28 cellular contexts compared by ENCODE assay signal in the genomic region with DNA sequence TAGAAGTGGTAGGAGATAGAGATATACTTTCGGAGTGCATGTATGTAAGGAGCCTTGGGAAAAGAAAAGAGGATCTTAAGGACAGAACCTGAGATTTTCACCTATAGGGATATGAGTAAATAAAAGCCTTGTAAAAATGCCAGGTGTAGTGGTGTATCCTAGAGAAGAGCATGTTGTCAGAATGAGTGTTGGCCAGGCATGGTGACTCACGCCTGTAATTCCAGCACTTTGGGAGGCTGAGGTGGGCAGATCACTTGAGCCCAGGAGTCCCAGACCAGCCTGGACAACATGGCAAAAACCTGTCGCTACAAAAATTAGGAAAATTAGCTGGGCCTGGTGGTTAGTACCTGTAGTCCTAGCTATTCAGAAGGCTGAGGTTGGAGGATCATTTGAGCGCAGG.
"Had no signal": no experiment of that assay in that cellular context is flagged by ENCODE, and none has a peak within 500 bp of the region (broad histone marks: within the 10 kb centered on the region; RNA-seq: fewer than 3 reads in every experiment).

No MANE protein-coding gene starts in this region.

- H3K27ac ChIP-seq: brain microvascular endothelial cell, gastrocnemius medialis, neutrophil, right lobe of liver, testis, transverse colon had no signal

- H3K9me3 Mint-ChIP-seq: activated naive CD4-positive, alpha-beta T cell treated with anti-CD3 and anti-CD28 coated beads, Interleukin-2, amount 10 ng/mL, durations not matched to agents 7 days and 5 days; activated naive CD8-positive, alpha-beta T cell treated with anti-CD3 and anti-CD28 coated beads, Interleukin-2, amount 10 ng/mL, durations not matched to agents 7 days and 5 days; activated T-helper 1 cell treated with anti-CD3 and anti-CD28 coated beads, Interleukin-12 subunit alpha, Interleukin-12 subunit beta, Interleukin-2, Interleukin-4 antibody, amounts not matched to agents 30 ng/mL and 10 ng/mL and 1 ng/mL, durations not matched to agents 14 hours and 24 hours and 36 hours; memory B cell; natural killer cell treated with Interleukin-12 subunit alpha and Interleukin-12 subunit beta and Interleukin-15 and Interleukin-18, amount 100 ng/mL, for 72 hours had no signal

- H3K27me3 Mint-ChIP-seq: activated naive CD4-positive, alpha-beta T cell treated with anti-CD3 and anti-CD28 coated beads, Interleukin-2, amount 10 ng/mL, durations not matched to agents 7 days and 5 days; activated naive CD8-positive, alpha-beta T cell treated with anti-CD3 and anti-CD28 coated beads, Interleukin-2, amount 10 ng/mL, durations not matched to agents 7 days and 5 days; memory B cell; natural killer cell treated with Interleukin-12 subunit alpha and Interleukin-12 subunit beta and Interleukin-15 and Interleukin-18, amount 100 ng/mL, for 72 hours; T-helper 17 cell had no signal

- H3K4me3 ChIP-seq: gastrocnemius medialis, mucosa of descending colon, right lobe of liver, testis, transverse colon had no signal

- H3K4me1 ChIP-seq: gastrocnemius medialis, right lobe of liver, testis, transverse colon had no signal

- H3K27ac Mint-ChIP-seq: activated naive CD4-positive, alpha-beta T cell treated with anti-CD3 and anti-CD28 coated beads, Interleukin-2, amount 10 ng/mL, durations not matched to agents 7 days and 5 days; activated naive CD8-positive, alpha-beta T cell treated with anti-CD3 and anti-CD28 coated beads, Interleukin-2, amount 10 ng/mL, durations not matched to agents 7 days and 5 days; activated T-helper 1 cell treated with anti-CD3 and anti-CD28 coated beads, Interleukin-12 subunit alpha, Interleukin-12 subunit beta, Interleukin-2, Interleukin-4 antibody, amounts not matched to agents 30 ng/mL and 10 ng/mL and 1 ng/mL, durations not matched to agents 14 hours and 24 hours and 36 hours; natural killer cell treated with Interleukin-12 subunit alpha and Interleukin-12 subunit beta and Interleukin-15 and Interleukin-18, amount 100 ng/mL, for 72 hours; T-helper 17 cell had no signal

- H3K4me3 Mint-ChIP-seq: activated naive CD4-positive, alpha-beta T cell treated with anti-CD3 and anti-CD28 coated beads, Interleukin-2, amount 10 ng/mL, durations not matched to agents 7 days and 5 days; activated naive CD8-positive, alpha-beta T cell treated with anti-CD3 and anti-CD28 coated beads, Interleukin-2, amount 10 ng/mL, durations not matched to agents 7 days and 5 days; activated T-helper 1 cell treated with anti-CD3 and anti-CD28 coated beads, Interleukin-12 subunit alpha, Interleukin-12 subunit beta, Interleukin-2, Interleukin-4 antibody, amounts not matched to agents 30 ng/mL and 10 ng/mL and 1 ng/mL, durations not matched to agents 14 hours and 24 hours and 36 hours; memory B cell; natural killer cell treated with Interleukin-12 subunit alpha and Interleukin-12 subunit beta and Interleukin-15 and Interleukin-18, amount 100 ng/mL, for 72 hours; T-helper 17 cell had no signal

- ATAC-seq: activated CD4-positive, CD25-positive, alpha-beta regulatory T cell treated with anti-CD3 and anti-CD28 coated beads, Interleukin-2, amount 50 U/mL, for 24 hours; gastrocnemius medialis; left colon; mucosa of descending colon; natural killer cell treated with Interleukin-12 subunit alpha and Interleukin-12 subunit beta and Interleukin-15 and Interleukin-18, amount 100 ng/mL, for 72 hours; right lobe of liver; stimulated activated naive CD8-positive, alpha-beta T cell treated with anti-CD3 and anti-CD28 coated beads, Interleukin-15, Interleukin-2, amounts not matched to agents 100 U/mL and 50 U/mL, for 24 hours; T-helper 17 cell had no signal

- H3K9me3 ChIP-seq: gastrocnemius medialis, mucosa of descending colon, neutrophil, right lobe of liver, testis, transverse colon had no signal

- H3K4me1 Mint-ChIP-seq: activated naive CD8-positive, alpha-beta T cell treated with anti-CD3 and anti-CD28 coated beads, Interleukin-2, amount 10 ng/mL, durations not matched to agents 7 days and 5 days; memory B cell had no signal

- H3K27me3 ChIP-seq: brain microvascular endothelial cell, gastrocnemius medialis, neutrophil, right lobe of liver, testis, transverse colon had no signal

- DNase-seq: activated CD4-positive, alpha-beta T cell treated with anti-CD3 and anti-CD28 coated beads for 48 hours; activated CD4-positive, alpha-beta T cell treated with anti-CD3 and anti-CD28 coated beads, Interleukin-2, amount 50 U/mL, for 48 hours; activated CD8-positive, alpha-beta memory T cell treated with anti-CD3 and anti-CD28 coated beads, Interleukin-2, amount 50 U/mL, for 4 hours; activated effector memory CD4-positive, alpha-beta T cell treated with anti-CD3 and anti-CD28 coated beads, Interleukin-2, amount 50 U/mL, for 16 hours; activated naive CD4-positive, alpha-beta T cell treated with anti-CD3 and anti-CD28 coated beads, Interleukin-2, amount 10 ng/mL, durations not matched to agents 7 days and 5 days; activated naive CD8-positive, alpha-beta T cell treated with anti-CD3 and anti-CD28 coated beads, Interleukin-2, amount 10 ng/mL, durations not matched to agents 7 days and 5 days; activated T-cell treated with anti-CD3 and anti-CD28 coated beads, Interleukin-2, amount 50 U/mL, for 1 hour; amniotic stem cell; brain microvascular endothelial cell; central memory CD4-positive, alpha-beta T cell; dermis blood vessel endothelial cell; effector CD8-positive, alpha-beta T cell; gastrocnemius medialis; glutamatergic neuron; left colon; mucosa of descending colon; right lobe of liver; stimulated activated CD4-positive, alpha-beta T cell treated with anti-CD3 and anti-CD28 coated beads, Interleukin-2, amount 100 ng/mL, for 48 hours; stimulated activated naive CD8-positive, alpha-beta T cell treated with anti-CD3 and anti-CD28 coated beads, Interleukin-15, Interleukin-2, amounts not matched to agents 100 U/mL and 50 U/mL, for 24 hours; T-helper 17 cell; T1000; testis; transverse colon had no signal

- H3K36me3 ChIP-seq: brain microvascular endothelial cell, neutrophil had no signal
